In the genomic region with DNA sequence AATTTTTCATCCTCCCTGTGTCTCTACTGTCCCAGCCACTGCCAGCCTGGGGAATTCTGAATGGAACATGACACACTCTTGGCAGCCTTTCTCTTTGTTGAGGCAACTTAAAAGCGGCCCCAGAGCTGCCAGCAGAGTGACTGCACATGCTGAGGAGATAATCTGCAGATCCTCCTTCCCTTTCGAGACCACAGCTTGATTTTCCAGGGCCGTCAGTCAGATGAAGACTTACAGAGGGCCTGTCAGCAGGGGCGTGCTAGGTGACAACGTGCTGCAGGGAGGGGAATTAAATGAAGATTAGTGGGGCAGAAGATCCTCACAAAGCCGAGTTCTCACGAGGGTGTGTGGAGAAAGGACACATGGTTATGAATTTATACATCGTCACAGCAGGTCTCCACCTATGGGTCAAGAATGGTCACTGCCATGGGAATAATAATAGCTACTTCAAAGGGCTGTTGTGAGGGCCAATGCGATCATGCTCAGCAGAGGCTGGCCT, we compare ENCODE assay signal across 8 cellular contexts.
DNase-seq lines count a peak whose midpoint lies in the region; ATAC-seq, FAIRE-seq and TF ChIP-seq lines count a peak whose summit lies in the region.

No MANE protein-coding gene starts in this region.

- intact Hi-C loops in MCF 10A (cut with micrococcal nuclease), result no loop called here

- H3K4me1 Mint-ChIP-seq in MCF 10A (ENCODE audit: insufficient read depth, unreplicated experiment), result peaks cover 10% of the 10 kb centered on the region

- peaks cover 5% of the 10 kb centered on the region for H3K36me3 Mint-ChIP-seq in MCF 10A (ENCODE audit: insufficient read depth, unreplicated experiment)

- DNase-seq in D341Med (ENCODE audit: low spot score) (peak; percentile 82), MCF 10A (ENCODE audit: unreplicated experiment) (peak; percentile 56), RCC 7860 (ENCODE audit: low spot score) (no peak), NCI-H1436 treated with DMSO at 0.1 percent for 48 hours (lab: John Stamatoyannopoulos, UW) (no peak)
- no peak for DNase-seq in stimulated activated CD4-positive, alpha-beta T cell treated with anti-CD3 and anti-CD28 coated beads, Interleukin-1b, Interleukin-23, amount 100 ng/mL, for 48 hours

- 74% methylated on average over 9 of the region's 9 CpGs for WGBS in liver

- H3K4me3 ChIP-seq in Loucy (ENCODE audit: low read length, poor library complexity, severe bottlenecking) (no peak overlapping the region), liver (ENCODE audit: low read depth in 1 of 3, low read length in 3 of 3) (no peak overlapping the region)

- peaks cover 21% of the 10 kb centered on the region; the same call in 1 of the 2 replicates for H3K79me2 ChIP-seq in Loucy (ENCODE audit: insufficient read depth, low read length)

- H3K9me3 ChIP-seq in Loucy (ENCODE audit: insufficient read depth, low read depth, low read length) (no peaks in the 10 kb centered on the region), liver (ENCODE audit: control insufficient read depth in 4 of 4, low read length in 3 of 4) (no peaks in the 10 kb centered on the region)

- peak; percentile 58 for TF ChIP-seq CTCF in Loucy (conservative IDR thresholded peaks at IDR 0.05; ENCODE audit: low read length)
- TF ChIP-seq CTCF in MCF 10A (IDR thresholded peaks at IDR 0.05; ENCODE audit: unreplicated experiment), result peak; percentile 48
- peak; percentile 29 for TF ChIP-seq CTCF in liver (IDR thresholded peaks at IDR 0.05; ENCODE audit: low read depth, low read length, missing input control)

- no peaks in the 10 kb centered on the region for H3K27me3 Mint-ChIP-seq in MCF 10A (ENCODE audit: insufficient read depth, unreplicated experiment)

- no peak overlapping the region for H3K4me3 Mint-ChIP-seq in MCF 10A (ENCODE audit: unreplicated experiment)

- no peak overlapping the region for H3K27ac ChIP-seq in liver (ENCODE audit: low read depth in 1 of 2, low read length in 2 of 2)

- H3K4me1 ChIP-seq in Loucy (ENCODE audit: insufficient read depth, low read length, poor library complexity, severe bottlenecking) (no peaks in the 10 kb centered on the region), liver (ENCODE audit: control insufficient read depth in 4 of 4, insufficient read depth in 4 of 4, low read length in 3 of 4) (no peaks in the 10 kb centered on the region)

- H3K27me3 ChIP-seq in Loucy (ENCODE audit: insufficient read depth, low read length, poor library complexity, severe bottlenecking) (no peaks in the 10 kb centered on the region), liver (ENCODE audit: control insufficient read depth in 4 of 4, insufficient read depth in 4 of 4, low read length in 3 of 4) (no peaks in the 10 kb centered on the region)

- H3K27ac Mint-ChIP-seq in MCF 10A (ENCODE audit: low read depth, unreplicated experiment), result no peak overlapping the region

- H2AFZ ChIP-seq in Loucy (ENCODE audit: low read length), result no peak overlapping the region

- H3K36me3 ChIP-seq in Loucy (ENCODE audit: insufficient read depth, low read length), result peaks cover 28% of the 10 kb centered on the region; the same call in 1 of the 2 replicates
- no peaks in the 10 kb centered on the region for H3K36me3 ChIP-seq in liver (ENCODE audit: control insufficient read depth in 4 of 4, insufficient read depth in 3 of 4, low read depth in 1 of 4, low read length in 3 of 4)

- no peak for ATAC-seq in GM18861 (IDR thresholded peaks at IDR 0.05; ENCODE audit: unreplicated experiment)

- peak; percentile 7 to 55 for TF ChIP-seq RAD21 in liver (IDR thresholded peaks at IDR 0.05)

- H3F3A ChIP-seq in Loucy (ENCODE audit: low read depth), result no peaks in the 10 kb centered on the region

- CTCF ChIA-PET in MCF 10A (lab: Yijun Ruan, JAX), result interaction anchor here (0.6 to 1.1 kb wide), 11 partner anchors 12 to 1802 kb away, joined by 3 to 4 read pairs (median 3); no protein-coding TSS in a partner anchor

- FAIRE-seq in RCC 7860 (lab: Jason Lieb, UNC), result no peak

- H4K20me1 ChIP-seq in Loucy (ENCODE audit: insufficient read depth, low read length, poor library complexity, severe bottlenecking), result no peaks in the 10 kb centered on the region

- POLR2A ChIA-PET in MCF 10A (lab: Yijun Ruan, JAX), result no interaction called here

- H3K4me2 ChIP-seq in Loucy (ENCODE audit: low read depth, low read length, poor library complexity, severe bottlenecking), result no peak overlapping the region

- no peaks in the 10 kb centered on the region for H3K9me3 Mint-ChIP-seq in MCF 10A (ENCODE audit: unreplicated experiment)

- no peaks in the 10 kb centered on the region for H3K9me2 ChIP-seq in Loucy (replicated peaks; ENCODE audit: low read depth, low read length)

- no TSS peak for BruUV-seq in MCF 10A (replicated peaks; lab: Mats Ljungman, UMichigan)

- no peak overlapping the region for H3K9ac ChIP-seq in Loucy (ENCODE audit: low read depth, low read length, poor library complexity, severe bottlenecking)
- H3K9ac ChIP-seq in liver (ENCODE audit: low read depth in 1 of 2, low read length in 2 of 2), result no peak overlapping the region

TF ChIP-seq in liver, 16 proteins besides CTCF, POLR2A, EP300 and RAD21:
- no peak for TF ChIP-seq JUND (IDR thresholded peaks at IDR 0.05)
- TF ChIP-seq HNF4A (conservative IDR thresholded peaks at IDR 0.05), result no peak
- TF ChIP-seq TAF1 (conservative IDR thresholded peaks at IDR 0.05), result no peak
- no peak for TF ChIP-seq FOXA2 (IDR thresholded peaks at IDR 0.05)
- TF ChIP-seq EGR1 (IDR thresholded peaks at IDR 0.05; ENCODE audit: low read depth in 2 of 2), result no peak
- TF ChIP-seq RXRA (IDR thresholded peaks at IDR 0.05), result no peak
- TF ChIP-seq YY1 (IDR thresholded peaks at IDR 0.05), result no peak
- TF ChIP-seq, protein P1, sequence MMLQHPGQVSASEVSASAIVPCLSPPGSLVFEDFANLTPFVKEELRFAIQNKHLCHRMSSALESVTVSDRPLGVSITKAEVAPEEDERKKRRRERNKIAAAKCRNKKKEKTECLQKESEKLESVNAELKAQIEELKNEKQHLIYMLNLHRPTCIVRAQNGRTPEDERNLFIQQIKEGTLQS (IDR thresholded peaks at IDR 0.05), result no peak
- TF ChIP-seq, protein P2, sequence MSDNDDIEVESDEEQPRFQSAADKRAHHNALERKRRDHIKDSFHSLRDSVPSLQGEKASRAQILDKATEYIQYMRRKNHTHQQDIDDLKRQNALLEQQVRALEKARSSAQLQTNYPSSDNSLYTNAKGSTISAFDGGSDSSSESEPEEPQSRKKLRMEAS (IDR thresholded peaks at IDR 0.05), result no peak
- TF ChIP-seq, protein P3, sequence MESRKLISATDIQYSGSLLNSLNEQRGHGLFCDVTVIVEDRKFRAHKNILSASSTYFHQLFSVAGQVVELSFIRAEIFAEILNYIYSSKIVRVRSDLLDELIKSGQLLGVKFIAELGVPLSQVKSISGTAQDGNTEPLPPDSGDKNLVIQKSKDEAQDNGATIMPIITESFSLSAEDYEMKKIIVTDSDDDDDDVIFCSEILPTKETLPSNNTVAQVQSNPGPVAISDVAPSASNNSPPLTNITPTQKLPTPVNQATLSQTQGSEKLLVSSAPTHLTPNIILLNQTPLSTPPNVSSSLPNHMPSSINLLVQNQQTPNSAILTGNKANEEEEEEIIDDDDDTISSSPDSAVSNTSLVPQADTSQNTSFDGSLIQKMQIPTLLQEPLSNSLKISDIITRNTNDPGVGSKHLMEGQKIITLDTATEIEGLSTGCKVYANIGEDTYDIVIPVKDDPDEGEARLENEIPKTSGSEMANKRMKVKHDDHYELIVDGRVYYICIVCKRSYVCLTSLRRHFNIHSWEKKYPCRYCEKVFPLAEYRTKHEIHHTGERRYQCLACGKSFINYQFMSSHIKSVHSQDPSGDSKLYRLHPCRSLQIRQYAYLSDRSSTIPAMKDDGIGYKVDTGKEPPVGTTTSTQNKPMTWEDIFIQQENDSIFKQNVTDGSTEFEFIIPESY (IDR thresholded peaks at IDR 0.05), result no peak
- no peak for TF ChIP-seq HNF4G (IDR thresholded peaks at IDR 0.05)
- TF ChIP-seq SP1 (IDR thresholded peaks at IDR 0.05), result no peak
- no peak for TF ChIP-seq FOXA1 (IDR thresholded peaks at IDR 0.05)
- TF ChIP-seq, protein P4, sequence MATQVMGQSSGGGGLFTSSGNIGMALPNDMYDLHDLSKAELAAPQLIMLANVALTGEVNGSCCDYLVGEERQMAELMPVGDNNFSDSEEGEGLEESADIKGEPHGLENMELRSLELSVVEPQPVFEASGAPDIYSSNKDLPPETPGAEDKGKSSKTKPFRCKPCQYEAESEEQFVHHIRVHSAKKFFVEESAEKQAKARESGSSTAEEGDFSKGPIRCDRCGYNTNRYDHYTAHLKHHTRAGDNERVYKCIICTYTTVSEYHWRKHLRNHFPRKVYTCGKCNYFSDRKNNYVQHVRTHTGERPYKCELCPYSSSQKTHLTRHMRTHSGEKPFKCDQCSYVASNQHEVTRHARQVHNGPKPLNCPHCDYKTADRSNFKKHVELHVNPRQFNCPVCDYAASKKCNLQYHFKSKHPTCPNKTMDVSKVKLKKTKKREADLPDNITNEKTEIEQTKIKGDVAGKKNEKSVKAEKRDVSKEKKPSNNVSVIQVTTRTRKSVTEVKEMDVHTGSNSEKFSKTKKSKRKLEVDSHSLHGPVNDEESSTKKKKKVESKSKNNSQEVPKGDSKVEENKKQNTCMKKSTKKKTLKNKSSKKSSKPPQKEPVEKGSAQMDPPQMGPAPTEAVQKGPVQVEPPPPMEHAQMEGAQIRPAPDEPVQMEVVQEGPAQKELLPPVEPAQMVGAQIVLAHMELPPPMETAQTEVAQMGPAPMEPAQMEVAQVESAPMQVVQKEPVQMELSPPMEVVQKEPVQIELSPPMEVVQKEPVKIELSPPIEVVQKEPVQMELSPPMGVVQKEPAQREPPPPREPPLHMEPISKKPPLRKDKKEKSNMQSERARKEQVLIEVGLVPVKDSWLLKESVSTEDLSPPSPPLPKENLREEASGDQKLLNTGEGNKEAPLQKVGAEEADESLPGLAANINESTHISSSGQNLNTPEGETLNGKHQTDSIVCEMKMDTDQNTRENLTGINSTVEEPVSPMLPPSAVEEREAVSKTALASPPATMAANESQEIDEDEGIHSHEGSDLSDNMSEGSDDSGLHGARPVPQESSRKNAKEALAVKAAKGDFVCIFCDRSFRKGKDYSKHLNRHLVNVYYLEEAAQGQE (IDR thresholded peaks at IDR 0.05), result no peak
- no peak for TF ChIP-seq NR2F2 (IDR thresholded peaks at IDR 0.05)
- no peak for TF ChIP-seq GABPA (IDR thresholded peaks at IDR 0.05 in 1 of 2, conservative IDR thresholded peaks at IDR 0.05 in 1 of 2)

Comparison
In these comparisons a context has a peak if more than half of its experiments do, and no peak if none do; other contexts are left out.
1. DNase-seq: peak in D341Med (single experiment) and MCF 10A (single experiment); none in stimulated activated CD4-positive, alpha-beta T cell treated with anti-CD3 and anti-CD28 coated beads, Interleukin-1b, Interleukin-23, amount 100 ng/mL, for 48 hours (single experiment), RCC 7860 (single experiment) and NCI-H1436 treated with DMSO at 0.1 percent for 48 hours (single experiment).
2. Peak in every context shown above with its lines, with median percentiles within 50 percentile points of each other: CTCF ChIP-seq.